In genomic region chrX:368811-369562, GRCh38 we compare ENCODE assay signal across 13 cellular contexts. TPM values are rescaled to one million over a fixed set of nuclear protein-coding genes. Genes with fewer than 3 reads are reported as not detected.
A peak's percentile ranks its signal among the peaks of the same experiment; 100 is the strongest.
DNase-seq lines count a peak whose midpoint lies in the region; ATAC-seq and TF ChIP-seq lines count a peak whose summit lies in the region.
"Had no signal": no experiment of that assay in that cellular context is flagged by ENCODE, and none has a peak within 500 bp of the region (broad histone marks: within the 10 kb centered on the region; RNA-seq: fewer than 3 reads in every experiment).

No MANE protein-coding gene starts in this region.

- DNase-seq in EH (ENCODE audit: low read depth) (peak; percentile 71), RWPE1 (ENCODE audit: low spot score) (no peak), glutamatergic neuron (no peak), psoas muscle (peak in 1 of 2 donors; percentile 80), upper lobe of right lung (no peak), breast epithelium (ENCODE audit: low spot score in 2 of 2) (no peak), mucosa of gallbladder (ENCODE audit: low spot score) (no peak)
- no peak for DNase-seq in activated effector memory CD4-positive, alpha-beta T cell treated with anti-CD3 and anti-CD28 coated beads, Interleukin-2, amount 50 U/mL, for 16 hours
- DNase-seq: activated T-cell treated with anti-CD3 and anti-CD28 coated beads, Interleukin-2, amount 50 U/mL, for 4 hours; aorta; KG1; nucleus accumbens; stimulated activated naive B cell treated with anti-CD40 and anti-IgM and Interleukin-4, amounts not matched to agents 10 μg/mL and 1 μg/mL and 100 μg/mL, for 72 hours had no signal

- H3K9me3 Mint-ChIP-seq in glutamatergic neuron (ENCODE audit: unreplicated experiment), result peaks cover 14% of the 10 kb centered on the region
- H3K9me3 Mint-ChIP-seq: activated T-cell treated with anti-CD3 and anti-CD28 coated beads, Interleukin-2, amount 50 U/mL, for 4 hours; stimulated activated naive B cell treated with anti-CD40 and anti-IgM and Interleukin-4, amounts not matched to agents 10 μg/mL and 1 μg/mL and 100 μg/mL, for 72 hours had no signal

- H3K36me3 ChIP-seq in psoas muscle (ENCODE audit: insufficient read depth in 1 of 2, low read depth in 1 of 2) (no peaks in the 10 kb centered on the region), upper lobe of right lung (no peaks in the 10 kb centered on the region), breast epithelium (no peaks in the 10 kb centered on the region)

- peak overlapping the region; percentile 74 for H3K4me3 ChIP-seq in psoas muscle
- H3K4me3 ChIP-seq in upper lobe of right lung, result no peak overlapping the region
- no peak overlapping the region for H3K4me3 ChIP-seq in breast epithelium

- peaks cover 11% of the 10 kb centered on the region for H3K27me3 Mint-ChIP-seq in glutamatergic neuron (ENCODE audit: unreplicated experiment)

- CTCF ChIA-PET in RWPE1 (lab: Yijun Ruan, JAX), result no interaction called here

- H3K4me3 Mint-ChIP-seq in glutamatergic neuron (ENCODE audit: unreplicated experiment), result peak overlapping the region; percentile 59
- H3K4me3 Mint-ChIP-seq: activated T-cell treated with anti-CD3 and anti-CD28 coated beads, Interleukin-2, amount 50 U/mL, for 4 hours; stimulated activated naive B cell treated with anti-CD40 and anti-IgM and Interleukin-4, amounts not matched to agents 10 μg/mL and 1 μg/mL and 100 μg/mL, for 72 hours had no signal

- H3K27ac Mint-ChIP-seq in glutamatergic neuron (ENCODE audit: unreplicated experiment), result no peak overlapping the region
- H3K27ac Mint-ChIP-seq: stimulated activated naive B cell treated with anti-CD40 and anti-IgM and Interleukin-4, amounts not matched to agents 10 μg/mL and 1 μg/mL and 100 μg/mL, for 72 hours had no signal

- H3K36me3 Mint-ChIP-seq in glutamatergic neuron (ENCODE audit: unreplicated experiment), result peaks cover 4% of the 10 kb centered on the region

- ATAC-seq in psoas muscle (peak; percentile 60 to 75 (median 70)), upper lobe of right lung (no peak)
- ATAC-seq: activated T-cell treated with anti-CD3 and anti-CD28 coated beads, Interleukin-2, amount 50 U/mL, for 4 hours; stimulated activated naive B cell treated with anti-CD40 and anti-IgM and Interleukin-4, amounts not matched to agents 10 μg/mL and 1 μg/mL and 100 μg/mL, for 72 hours had no signal

- H3K4me1 ChIP-seq in psoas muscle (peaks cover 14% of the 10 kb centered on the region), upper lobe of right lung (peaks cover 6% of the 10 kb centered on the region), breast epithelium (peaks cover 0 to 4% of the 10 kb centered on the region in 2 donors)

- no peak for TF ChIP-seq POLR2A in breast epithelium (IDR thresholded peaks at IDR 0.05)

- 24 to 32% (median 29%) methylated on average over 23 to 25 of the region's 25 CpGs for WGBS in psoas muscle, 3 donors

- POLR2A ChIA-PET in RWPE1 (lab: Yijun Ruan, JAX; ENCODE audit: low non-redundant PET), result no interaction called here

- H3K9me3 ChIP-seq in psoas muscle (no peaks in the 10 kb centered on the region), upper lobe of right lung (no peaks in the 10 kb centered on the region), breast epithelium (no peaks in the 10 kb centered on the region)

- TF ChIP-seq CTCF in RWPE1 (conservative IDR thresholded peaks at IDR 0.05; ENCODE audit: low read depth) (no peak), glutamatergic neuron (IDR thresholded peaks at IDR 0.05; ENCODE audit: partially characterized antibody, unreplicated experiment) (no peak), psoas muscle (IDR thresholded peaks at IDR 0.05) (no peak), upper lobe of right lung (IDR thresholded peaks at IDR 0.05) (no peak), breast epithelium (IDR thresholded peaks at IDR 0.05) (no peak)

- H3K27ac ChIP-seq in RWPE1, result peak overlapping the region; percentile 35
- H3K27ac ChIP-seq in psoas muscle, result peak overlapping the region; percentile 97
- no peak overlapping the region for H3K27ac ChIP-seq in upper lobe of right lung
- no peak overlapping the region for H3K27ac ChIP-seq in breast epithelium

- intact Hi-C loops in psoas muscle (cut with DNase I), result no loop called here
- intact Hi-C loops in upper lobe of right lung (cut with DNase I), result no loop called here
- intact Hi-C loops in breast epithelium (cut with DNase I; ENCODE audit: low total_unique reads), result no loop called here

- no peaks in the 10 kb centered on the region for H3K27me3 ChIP-seq in psoas muscle (ENCODE audit: insufficient read depth in 3 of 3, low read length in 2 of 3)
- H3K27me3 ChIP-seq in upper lobe of right lung, result peaks cover 17% of the 10 kb centered on the region
- peaks cover 0 to 15% of the 10 kb centered on the region in 2 donors for H3K27me3 ChIP-seq in breast epithelium

- H3K4me1 Mint-ChIP-seq in glutamatergic neuron (ENCODE audit: low read depth, unreplicated experiment), result peaks cover 9% of the 10 kb centered on the region

RNA-seq across cellular contexts. Expression of gene PPP2R3B, which starts 17.7 kb away (rescaled TPM):
- total RNA-seq in glutamatergic neuron (ENCODE audit: unreplicated experiment) (36.1 TPM), psoas muscle (100 to 1,000 TPM in 2 of 4 donors, 10 to 100 TPM in 2; 77.2 to 156 (median 98.6) TPM), upper lobe of right lung (12.8 TPM), breast epithelium (10 to 100 TPM; 10.4 to 23.3 (median 23.1) TPM), mucosa of gallbladder (27.1 TPM)
- polyA plus RNA-seq in psoas muscle, result 10 to 100 TPM; 32.3 to 71.8 (median 64.9) TPM

RNA-seq across cellular contexts. Expression of gene GTPBP6, which starts 50.4 kb away (rescaled TPM):
- 52.3 TPM for total RNA-seq in glutamatergic neuron (ENCODE audit: unreplicated experiment)
- 10 to 100 TPM; 48.5 to 54.5 (median 50.9) TPM for total RNA-seq in psoas muscle
- polyA plus RNA-seq in psoas muscle, result 10 to 100 TPM; 48.1 to 63.4 (median 49.0) TPM
- total RNA-seq in upper lobe of right lung, result 55.1 TPM
- total RNA-seq in breast epithelium, result 10 to 100 TPM; 25.5 to 45.9 (median 27.2) TPM
- total RNA-seq in mucosa of gallbladder, result 54.1 TPM

Comparison
In these comparisons a context has a peak if more than half of its experiments do, and no peak if none do; other contexts are left out.
1. H3K27ac ChIP-seq: peak in RWPE1 (single experiment) and psoas muscle (single experiment); none in upper lobe of right lung (single experiment) and breast epithelium (0 of 2).